In the genomic region with DNA sequence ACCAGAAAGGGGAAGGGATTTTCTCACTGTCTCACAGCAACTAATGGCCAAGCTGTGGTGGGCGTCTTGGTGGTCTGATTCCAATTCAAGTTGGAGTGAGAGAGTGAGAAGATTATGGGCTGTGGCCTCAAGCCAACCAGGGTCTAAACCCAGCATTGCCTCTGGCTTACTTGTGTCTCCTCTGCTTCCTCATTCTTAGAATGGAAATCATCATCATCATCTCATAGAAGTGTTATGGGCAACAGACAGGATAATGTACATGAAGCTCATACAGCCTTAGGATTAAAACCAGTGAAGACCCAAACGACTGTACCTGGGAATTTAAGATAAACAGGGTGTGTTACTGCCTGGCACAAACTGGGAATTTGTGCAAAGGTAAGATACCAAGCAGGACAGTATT, we compare ENCODE assay signal across 19 cellular contexts.
"Had no signal": no experiment of that assay in that cellular context is flagged by ENCODE, and none has a peak within 500 bp of the region (broad histone marks: within the 10 kb centered on the region; RNA-seq: fewer than 3 reads in every experiment).

No MANE protein-coding gene starts in this region.

- H3K4me3 ChIP-seq: cardiac muscle cell, gastrocnemius medialis, lower lobe of right lung, spleen, testis, vagina had no signal

- H3K9me3 ChIP-seq: gastrocnemius medialis, lower lobe of right lung, spleen, testis, vagina had no signal

- H3K4me3 Mint-ChIP-seq: naive thymus-derived CD4-positive, alpha-beta T cell had no signal

- H3K36me3 Mint-ChIP-seq: naive thymus-derived CD4-positive, alpha-beta T cell had no signal

- H3K27me3 ChIP-seq: cardiac muscle cell, testis, vagina had no signal

- H3K36me3 ChIP-seq: cardiac muscle cell, gastrocnemius medialis, lower lobe of right lung, spleen, vagina had no signal

- H3K4me1 Mint-ChIP-seq: naive thymus-derived CD4-positive, alpha-beta T cell had no signal

- H3K4me1 ChIP-seq: gastrocnemius medialis, lower lobe of right lung, spleen, testis, vagina had no signal

- H3K9me3 Mint-ChIP-seq: naive thymus-derived CD4-positive, alpha-beta T cell had no signal

- DNase-seq: activated CD4-positive, alpha-beta T cell treated with anti-CD3 and anti-CD28 coated beads for 4 hours; activated CD4-positive, alpha-beta T cell treated with anti-CD3 and anti-CD28 coated beads, Interleukin-2, amount 50 U/mL, for 48 hours; activated CD4-positive, CD25-positive, alpha-beta regulatory T cell; activated naive CD4-positive, alpha-beta T cell treated with Interleukin-2 at 50 U/mL for 16 hours; activated T-cell treated with anti-CD3 and anti-CD28 coated beads, Interleukin-2, amount 50 U/mL, for 48 hours; amygdala; gastrocnemius medialis; head of caudate nucleus; lower lobe of right lung; naive thymus-derived CD4-positive, alpha-beta T cell; spleen; stimulated activated CD4-positive, alpha-beta T cell treated with anti-CD3 and anti-CD28 coated beads, Interleukin-4, amount 100 ng/mL, for 1 hour; stimulated activated naive CD4-positive, alpha-beta T cell; T-helper 1 cell; T-helper 9 cell; testis had no signal

- H3K27ac ChIP-seq: cardiac muscle cell, gastrocnemius medialis, lower lobe of right lung, spleen, testis, vagina had no signal

- H3K27ac Mint-ChIP-seq: naive thymus-derived CD4-positive, alpha-beta T cell; progenitor cell of endocrine pancreas had no signal
